ENCODE assay signal across 9 cellular contexts in the genomic region with DNA sequence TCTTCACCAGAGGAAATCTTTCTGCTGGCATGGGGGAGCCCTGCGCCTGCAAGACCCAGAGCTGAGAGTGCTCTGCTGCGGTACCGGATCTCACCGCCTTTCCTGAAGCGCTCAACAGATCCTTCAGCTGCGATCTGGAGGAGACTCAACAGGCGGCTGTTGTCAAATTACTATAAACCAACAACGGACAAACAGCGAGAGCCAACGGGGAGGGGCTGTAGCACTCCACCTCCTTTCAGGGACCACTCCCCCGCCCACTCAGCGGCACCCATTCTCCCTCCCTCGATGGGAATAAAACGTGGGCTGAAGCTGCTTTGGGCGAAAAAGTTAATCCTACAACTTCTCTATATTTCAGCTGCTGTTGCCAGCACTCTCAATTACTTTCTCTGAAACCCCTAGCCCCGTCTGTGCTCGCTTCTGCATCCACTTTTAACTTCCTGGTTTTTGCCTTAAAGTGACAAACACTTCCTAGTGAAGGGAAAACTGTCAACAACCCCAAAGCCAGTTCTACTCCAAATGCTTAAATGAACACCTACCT. TPM values are rescaled to one million over a fixed set of nuclear protein-coding genes. Genes with fewer than 3 reads are reported as not detected.
DNase-seq lines count a peak whose midpoint lies in the region; ATAC-seq and TF ChIP-seq lines count a peak whose summit lies in the region.
"Had no signal": no experiment of that assay in that cellular context is flagged by ENCODE, and none has a peak within 500 bp of the region (broad histone marks: within the 10 kb centered on the region; RNA-seq: fewer than 3 reads in every experiment).

A gene with protein sequence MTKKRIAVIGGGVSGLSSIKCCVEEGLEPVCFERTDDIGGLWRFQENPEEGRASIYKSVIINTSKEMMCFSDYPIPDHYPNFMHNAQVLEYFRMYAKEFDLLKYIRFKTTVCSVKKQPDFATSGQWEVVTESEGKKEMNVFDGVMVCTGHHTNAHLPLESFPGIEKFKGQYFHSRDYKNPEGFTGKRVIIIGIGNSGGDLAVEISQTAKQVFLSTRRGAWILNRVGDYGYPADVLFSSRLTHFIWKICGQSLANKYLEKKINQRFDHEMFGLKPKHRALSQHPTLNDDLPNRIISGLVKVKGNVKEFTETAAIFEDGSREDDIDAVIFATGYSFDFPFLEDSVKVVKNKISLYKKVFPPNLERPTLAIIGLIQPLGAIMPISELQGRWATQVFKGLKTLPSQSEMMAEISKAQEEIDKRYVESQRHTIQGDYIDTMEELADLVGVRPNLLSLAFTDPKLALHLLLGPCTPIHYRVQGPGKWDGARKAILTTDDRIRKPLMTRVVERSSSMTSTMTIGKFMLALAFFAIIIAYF (minus strand): TSS at position 147 of the 538 bp plus-strand sequence. CDS start 310 bp downstream, outside the sequence.

- peak within 1 kb of the TSS; percentile 85 to 99 for H3K4me3 Mint-ChIP-seq in CD14-positive monocyte
- H3K4me3 Mint-ChIP-seq in MCF 10A (ENCODE audit: unreplicated experiment) = peak within 1 kb of the TSS; percentile 78

- H3K27ac Mint-ChIP-seq in CD14-positive monocyte (peak within 1 kb of the TSS; percentile 91 to 98 (median 96)), MCF 10A (ENCODE audit: low read depth, unreplicated experiment) (peak within 1 kb of the TSS; percentile 94)

- DNase-seq in CD14-positive monocyte (ENCODE audit: low spot score) (peak; percentile 60), Karpas-422 (peak; percentile 70), T-helper 9 cell (peak; percentile 21), MCF 10A (ENCODE audit: unreplicated experiment) (peak; percentile 55), H4 (ENCODE audit: low spot score) (no peak)

- H3K4me2 ChIP-seq in Karpas-422 (ENCODE audit: low read depth, low read length, poor library complexity, severe bottlenecking) (peak within 1 kb of the TSS; percentile 89), skeletal muscle satellite cell (ENCODE audit: low read length) (peak within 1 kb of the TSS; percentile 89)
- H3K4me2 ChIP-seq: KMS-11 had no signal

- H3K4me3 ChIP-seq in Karpas-422 (ENCODE audit: low read length) (peak within 1 kb of the TSS; percentile 71), iPS-20b (ENCODE audit: low read length) (peak within 1 kb of the TSS; percentile 74), skeletal muscle satellite cell (ENCODE audit: low read length) (peak within 1 kb of the TSS; percentile 80)

- H3K27me3 ChIP-seq in Karpas-422 (ENCODE audit: low read length) (no peaks in the 10 kb centered on the region), iPS-20b (ENCODE audit: insufficient read depth, low read length) (peaks cover 33% of the 10 kb centered on the region), skeletal muscle satellite cell (ENCODE audit: control insufficient read depth, insufficient read depth, low read length) (no peaks in the 10 kb centered on the region)

- H3K9ac ChIP-seq in Karpas-422 (ENCODE audit: low read length) (peak within 1 kb of the TSS; percentile 66), iPS-20b (ENCODE audit: low read depth, low read length) (peak within 1 kb of the TSS; percentile 23; the same call in 1 of the 2 replicates), skeletal muscle satellite cell (ENCODE audit: low read depth, low read length) (peak within 1 kb of the TSS; percentile 76)
- H3K9ac ChIP-seq: KMS-11 had no signal

- peak within 1 kb of the TSS; percentile 98 for H2AFZ ChIP-seq in Karpas-422 (ENCODE audit: low read length)

- ATAC-seq in GM19463 (IDR thresholded peaks at IDR 0.05; ENCODE audit: unreplicated experiment) = peak; percentile 68

- BruUV-seq in MCF 10A (replicated peaks; lab: Mats Ljungman, UMichigan) = no TSS peak

- H4K20me1 ChIP-seq in Karpas-422 (ENCODE audit: insufficient read depth, low read depth, low read length) = no peaks in the 10 kb centered on the region

- H3K36me3 ChIP-seq in Karpas-422 (ENCODE audit: insufficient read depth, low read length) = no peaks in the 10 kb centered on the region
- no peaks in the 10 kb centered on the region for H3K36me3 ChIP-seq in iPS-20b (ENCODE audit: insufficient read depth, low read depth, low read length)
- H3K36me3 ChIP-seq in skeletal muscle satellite cell (ENCODE audit: insufficient read depth, low read length) = no peaks in the 10 kb centered on the region

- intact Hi-C loops in CD14-positive monocyte (cut with micrococcal nuclease) (no loop called here), MCF 10A (cut with micrococcal nuclease) (loop anchor here (5.0 kb wide), 1 partner anchor 53 kb away; the partner anchor contains the start of gene PRKAB2)

- CTCF ChIA-PET in MCF 10A (lab: Yijun Ruan, JAX) = interaction anchor here (1.1 to 1.8 kb wide), 4 partner anchors 11 to 53 kb away, joined by 3 to 22 read pairs (median 4); partner anchors contain the start of gene CHD1L

- H3K4me1 Mint-ChIP-seq in CD14-positive monocyte (peaks cover 34% of the 10 kb centered on the region), MCF 10A (ENCODE audit: insufficient read depth, unreplicated experiment) (peaks cover 10% of the 10 kb centered on the region)

- H3K9me3 Mint-ChIP-seq in CD14-positive monocyte = peaks cover 0 to 4% (median 0%) of the 10 kb centered on the region in 7 donors
- no peaks in the 10 kb centered on the region for H3K9me3 Mint-ChIP-seq in MCF 10A (ENCODE audit: unreplicated experiment)

- H3K79me2 ChIP-seq in Karpas-422 (ENCODE audit: low read length) = no peaks in the 10 kb centered on the region

- H3K36me3 Mint-ChIP-seq in CD14-positive monocyte = peaks cover 12 to 18% of the 10 kb centered on the region in 2 donors
- H3K36me3 Mint-ChIP-seq in MCF 10A (ENCODE audit: insufficient read depth, unreplicated experiment) = no peaks in the 10 kb centered on the region

- H3K27ac ChIP-seq in Karpas-422 (ENCODE audit: low read length) (no peak within 1 kb of the TSS), iPS-20b (ENCODE audit: low read length) (no peak within 1 kb of the TSS)
- H3K27ac ChIP-seq: KMS-11 had no signal

- peaks cover 0 to 1% (median 1%) of the 10 kb centered on the region in 3 donors for H3K27me3 Mint-ChIP-seq in CD14-positive monocyte (ENCODE audit: low read depth in 3 of 3)
- H3K27me3 Mint-ChIP-seq in MCF 10A (ENCODE audit: insufficient read depth, unreplicated experiment) = no peaks in the 10 kb centered on the region

- POLR2A ChIA-PET in MCF 10A (lab: Yijun Ruan, JAX) = interaction anchor here (0.6 to 4.6 kb wide), 11 partner anchors 12 to 700 kb away, joined by 3 to 39 read pairs (median 5); partner anchors contain the start of genes CHD1L and PRKAB2

- TF ChIP-seq CTCF in CD14-positive monocyte (IDR thresholded peaks at IDR 0.05) (peak; percentile 14), MCF 10A (IDR thresholded peaks at IDR 0.05; ENCODE audit: unreplicated experiment) (no peak)

- no peaks in the 10 kb centered on the region for H3K9me2 ChIP-seq in Karpas-422 (replicated peaks; ENCODE audit: insufficient read depth, low read length)

- H3K9me3 ChIP-seq in Karpas-422 (ENCODE audit: low read length) = no peaks in the 10 kb centered on the region
- no peaks in the 10 kb centered on the region for H3K9me3 ChIP-seq in iPS-20b (ENCODE audit: insufficient read depth, low read depth, low read length)
- H3K9me3 ChIP-seq in skeletal muscle satellite cell (replicated peaks; ENCODE audit: low read length) = no peaks in the 10 kb centered on the region

- H3K4me1 ChIP-seq in Karpas-422 (ENCODE audit: low read length) (peaks cover 14% of the 10 kb centered on the region), iPS-20b (ENCODE audit: insufficient read depth, low read length) (peaks cover 7% of the 10 kb centered on the region; the same call in 1 of the 2 replicates), skeletal muscle satellite cell (ENCODE audit: control insufficient read depth, insufficient read depth, low read length) (no peaks in the 10 kb centered on the region)

RNA-seq across cellular contexts. Expression of the gene that starts here (rescaled TPM):
- polyA plus RNA-seq in CD14-positive monocyte = 10 to 100 TPM; 16.8 to 18.0 TPM
- total RNA-seq in Karpas-422 (2014; rRNA removed; shearing (Covaris generic); ENCODE audit: low replicate concordance) = not detected in 2 replicates
- 0.72 and 0.86 TPM in 2 replicates for total RNA-seq in MCF 10A (2022)
- 0.25 and 0.66 TPM in 2 replicates for total RNA-seq in skeletal muscle satellite cell (2012; rRNA removed)
- 0.37 and 0.75 TPM in 2 replicates for total RNA-seq in H4 (2014; rRNA removed; shearing (Covaris generic))

Comparison
In these comparisons a context has a peak if more than half of its experiments do, and no peak if none do; other contexts are left out.
1. Peak in DNase-seq, H3K4me3 ChIP-seq, H3K9ac ChIP-seq and H3K4me2 ChIP-seq in Karpas-422; RNA of the gene not detected or under 1 TPM.
2. Peak in DNase-seq in MCF 10A; RNA of the gene not detected or under 1 TPM.
3. H3K9ac ChIP-seq: peak in every context shown above with its lines; median percentile 76 in skeletal muscle satellite cell; 66 in Karpas-422; 23 in iPS-20b.